ENCODE assay signal across 17 cellular contexts in the genomic region with DNA sequence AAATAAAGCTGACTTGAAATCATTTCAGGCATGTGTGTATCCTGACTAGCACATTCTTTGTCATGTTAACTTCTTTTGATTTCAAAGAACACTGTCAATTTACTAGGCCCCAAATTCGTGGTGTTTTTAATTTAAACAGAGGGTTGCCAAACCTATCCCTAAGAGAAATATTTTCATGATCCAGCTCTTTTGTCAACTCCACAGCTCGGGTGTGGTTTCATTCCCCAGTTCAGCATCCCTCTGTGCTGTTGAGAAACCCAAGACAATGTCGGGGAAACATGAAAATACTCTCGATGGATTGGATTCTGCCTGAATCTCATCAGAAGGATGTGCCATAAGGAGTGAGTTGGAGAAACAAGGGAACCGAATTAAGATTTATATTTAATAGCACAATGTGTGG.
DNase-seq lines count a peak whose midpoint lies in the region; TF ChIP-seq lines count a peak whose summit lies in the region.
"Had no signal": no experiment of that assay in that cellular context is flagged by ENCODE, and none has a peak within 500 bp of the region (broad histone marks: within the 10 kb centered on the region; RNA-seq: fewer than 3 reads in every experiment).

No MANE protein-coding gene starts in this region.

- H3K36me3 ChIP-seq in adipocyte (ENCODE audit: control insufficient read depth, insufficient read depth, low read length, severe bottlenecking) (no peaks in the 10 kb centered on the region), PC-9 (ENCODE audit: low read depth) (no peaks in the 10 kb centered on the region)
- H3K36me3 ChIP-seq: HAP-1 had no signal

- no peaks in the 10 kb centered on the region for H4K20me1 ChIP-seq in PC-9 (ENCODE audit: insufficient read depth)

- H3K9ac ChIP-seq in adipocyte (ENCODE audit: low read length), result no peak overlapping the region

- H3K4me1 ChIP-seq in adipocyte (ENCODE audit: control insufficient read depth, insufficient read depth, low read length) (peaks cover 7% of the 10 kb centered on the region), PC-9 (replicated peaks; ENCODE audit: insufficient read depth) (no peaks in the 10 kb centered on the region)

- H3K4me2 ChIP-seq in PC-9, result no peak overlapping the region

- H3K79me2 ChIP-seq in PC-9 (ENCODE audit: low read depth), result no peaks in the 10 kb centered on the region

- H3K9me2 ChIP-seq in PC-9 (ENCODE audit: insufficient read depth), result no peaks in the 10 kb centered on the region

- no peaks in the 10 kb centered on the region for H3K27me3 ChIP-seq in adipocyte (replicated peaks; ENCODE audit: control insufficient read depth, insufficient read depth, low read length)
- no peaks in the 10 kb centered on the region for H3K27me3 ChIP-seq in PC-9 (ENCODE audit: insufficient read depth, low read depth)

- peaks cover 31% of the 10 kb centered on the region for H3K4me1 Mint-ChIP-seq in osteocyte (ENCODE audit: unreplicated experiment)
- peaks cover 19% of the 10 kb centered on the region for H3K4me1 Mint-ChIP-seq in Calu3 (ENCODE audit: low read depth, unreplicated experiment)
- H3K4me1 Mint-ChIP-seq: CD4-positive, alpha-beta memory T cell had no signal

- H3K27me3 Mint-ChIP-seq in osteocyte (ENCODE audit: unreplicated experiment) (no peaks in the 10 kb centered on the region), Calu3 (ENCODE audit: unreplicated experiment) (no peaks in the 10 kb centered on the region)
- H3K27me3 Mint-ChIP-seq: CD4-positive, alpha-beta memory T cell had no signal

- H3K9me3 ChIP-seq in adipocyte (ENCODE audit: control insufficient read depth, low read length) (no peaks in the 10 kb centered on the region), PC-9 (ENCODE audit: insufficient read depth, low read depth) (no peaks in the 10 kb centered on the region)
- H3K9me3 ChIP-seq: HAP-1 had no signal

- intact Hi-C loops in Calu3 (cut with micrococcal nuclease; ENCODE audit: unreplicated experiment), result no loop called here
- intact Hi-C loops in PC-9 (cut with micrococcal nuclease; ENCODE audit: unreplicated experiment), result no loop called here

- H3K4me3 ChIP-seq in adipocyte (ENCODE audit: low read length), result no peak overlapping the region
- H3K4me3 ChIP-seq in PC-9, result no peak overlapping the region
- H3K4me3 ChIP-seq: GM12878, HAP-1 had no signal

- BruUV-seq in Calu3 (replicated peaks; lab: Mats Ljungman, UMichigan) (no TSS peak), PC-9 (replicated peaks; lab: Mats Ljungman, UMichigan) (no TSS peak)

- H3K27ac Mint-ChIP-seq in osteocyte (ENCODE audit: unreplicated experiment) (peak overlapping the region; percentile 72), Calu3 (ENCODE audit: unreplicated experiment) (no peak overlapping the region)
- H3K27ac Mint-ChIP-seq: CD4-positive, alpha-beta memory T cell; HFFc6 had no signal

- no peak overlapping the region for H2AFZ ChIP-seq in PC-9

- H3K36me3 Mint-ChIP-seq in osteocyte (ENCODE audit: unreplicated experiment) (no peaks in the 10 kb centered on the region), Calu3 (ENCODE audit: insufficient read depth, unreplicated experiment) (no peaks in the 10 kb centered on the region)
- H3K36me3 Mint-ChIP-seq: CD4-positive, alpha-beta memory T cell had no signal

- peak; percentile 38 for DNase-seq in adipocyte (ENCODE audit: low read depth)
- DNase-seq in fibroblast of peridontal ligament (ENCODE audit: extremely low read depth), result peak; percentile 40
- no peak for DNase-seq in osteocyte (ENCODE audit: extremely low spot score, unreplicated experiment)
- DNase-seq in NCI-H345 (lab: John Stamatoyannopoulos, UW), result no peak
- no peak for DNase-seq in Calu3
- no peak for DNase-seq in PC-9
- DNase-seq: C1 segment of cervical spinal cord; CD4-positive, alpha-beta memory T cell; COR-L47; DMS 273 treated with DMSO at 0.1 percent for 48 hours; DMS79; EL; GDM1; GOT3; HFFc6 had no signal

- H3K27ac ChIP-seq in PC-9, result no peak overlapping the region

- H3K4me3 Mint-ChIP-seq in osteocyte (ENCODE audit: unreplicated experiment), result no peak overlapping the region
- H3K4me3 Mint-ChIP-seq in Calu3 (ENCODE audit: low read depth, unreplicated experiment), result no peak overlapping the region
- H3K4me3 Mint-ChIP-seq: CD4-positive, alpha-beta memory T cell; HFFc6 had no signal

- TF ChIP-seq CTCF in osteocyte (IDR thresholded peaks at IDR 0.05) (no peak), Calu3 (IDR thresholded peaks at IDR 0.05; ENCODE audit: unreplicated experiment) (no peak), PC-9 (conservative IDR thresholded peaks at IDR 0.05) (no peak)

- peaks cover 4% of the 10 kb centered on the region for H3K9me3 Mint-ChIP-seq in osteocyte (ENCODE audit: unreplicated experiment)
- H3K9me3 Mint-ChIP-seq in Calu3 (ENCODE audit: low read depth, unreplicated experiment), result peaks cover 2% of the 10 kb centered on the region
- H3K9me3 Mint-ChIP-seq: CD4-positive, alpha-beta memory T cell; HFFc6 had no signal

- POLR2A ChIA-PET in PC-9 (lab: Charles Lee; ENCODE audit: unreplicated experiment), result no interaction called here

- CTCF ChIA-PET in Calu3 (lab: Charles Lee) (no interaction called here), PC-9 (lab: Charles Lee) (no interaction called here)

- H3F3A ChIP-seq in PC-9 (ENCODE audit: insufficient read depth, low read depth), result no peaks in the 10 kb centered on the region

Comparison
In these comparisons a context has a peak if more than half of its experiments do, and no peak if none do; other contexts are left out.
1. DNase-seq: peak in adipocyte (single experiment) and fibroblast of peridontal ligament (single experiment); none in osteocyte (single experiment), NCI-H345 (single experiment), Calu3 (single experiment) and PC-9 (0 of 2).